ENCODE assay signal across 8 cellular contexts in genomic region chr1:21302747-21303715, GRCh38. TPM values are rescaled to one million over a fixed set of nuclear protein-coding genes. Genes with fewer than 3 reads are reported as not detected.
DNase-seq lines count a peak whose midpoint lies in the region; ATAC-seq and TF ChIP-seq lines count a peak whose summit lies in the region.

No MANE protein-coding gene starts in this region.

- no peak for TF ChIP-seq CTCF in glutamatergic neuron (IDR thresholded peaks at IDR 0.05; ENCODE audit: partially characterized antibody, unreplicated experiment)

- H3K27me3 Mint-ChIP-seq in T-helper 17 cell: no peaks in the 10 kb centered on the region
- H3K27me3 Mint-ChIP-seq in glutamatergic neuron (ENCODE audit: unreplicated experiment): peaks cover 9% of the 10 kb centered on the region
- H3K27me3 Mint-ChIP-seq in stimulated activated naive CD8-positive, alpha-beta T cell treated with anti-CD3 and anti-CD28 coated beads, Interleukin-15, amount 100 ng/mL, for 72 hours: no peaks in the 10 kb centered on the region

- H3K27ac Mint-ChIP-seq in T-helper 17 cell: peak overlapping the region; percentile 78
- peak overlapping the region; percentile 73 for H3K27ac Mint-ChIP-seq in glutamatergic neuron (ENCODE audit: unreplicated experiment)
- peak overlapping the region; percentile 57 to 59 for H3K27ac Mint-ChIP-seq in stimulated activated naive CD8-positive, alpha-beta T cell treated with anti-CD3 and anti-CD28 coated beads, Interleukin-15, amount 100 ng/mL, for 72 hours

- H3K36me3 Mint-ChIP-seq in T-helper 17 cell (ENCODE audit: low read depth): no peaks in the 10 kb centered on the region
- no peaks in the 10 kb centered on the region for H3K36me3 Mint-ChIP-seq in glutamatergic neuron (ENCODE audit: unreplicated experiment)

- DNase-seq in NCI-H1694 treated with DMSO at 0.1 percent for 48 hours (lab: John Stamatoyannopoulos, UW) (peak; percentile 42), NCI-H1694 (lab: John Stamatoyannopoulos, UW) (no peak), T-helper 17 cell (no peak), glutamatergic neuron (no peak), GOT3 (lab: John Stamatoyannopoulos, UW) (no peak), retina (no peak)
- DNase-seq in stimulated activated naive CD8-positive, alpha-beta T cell treated with anti-CD3 and anti-CD28 coated beads, Interleukin-15, amount 100 ng/mL, for 72 hours: no peak
- DNase-seq in stimulated activated CD4-positive, alpha-beta T cell treated with anti-CD3 and anti-CD28 coated beads, Interleukin-15, amount 100 ng/mL, for 24 hours: no peak

- H3K4me1 Mint-ChIP-seq in T-helper 17 cell: peaks cover 52% of the 10 kb centered on the region
- peaks cover 42% of the 10 kb centered on the region for H3K4me1 Mint-ChIP-seq in glutamatergic neuron (ENCODE audit: low read depth, unreplicated experiment)
- H3K4me1 Mint-ChIP-seq in stimulated activated naive CD8-positive, alpha-beta T cell treated with anti-CD3 and anti-CD28 coated beads, Interleukin-15, amount 100 ng/mL, for 72 hours: peaks cover 84% of the 10 kb centered on the region

- ATAC-seq in T-helper 17 cell: no peak
- no peak for ATAC-seq in stimulated activated naive CD8-positive, alpha-beta T cell treated with anti-CD3 and anti-CD28 coated beads, Interleukin-15, amount 100 ng/mL, for 72 hours

- H3K4me3 Mint-ChIP-seq in T-helper 17 cell: no peak overlapping the region
- no peak overlapping the region for H3K4me3 Mint-ChIP-seq in glutamatergic neuron (ENCODE audit: unreplicated experiment)
- no peak overlapping the region for H3K4me3 Mint-ChIP-seq in stimulated activated naive CD8-positive, alpha-beta T cell treated with anti-CD3 and anti-CD28 coated beads, Interleukin-15, amount 100 ng/mL, for 72 hours

- H3K9me3 Mint-ChIP-seq in glutamatergic neuron (ENCODE audit: unreplicated experiment): peaks cover 9% of the 10 kb centered on the region
- no peaks in the 10 kb centered on the region for H3K9me3 Mint-ChIP-seq in stimulated activated naive CD8-positive, alpha-beta T cell treated with anti-CD3 and anti-CD28 coated beads, Interleukin-15, amount 100 ng/mL, for 72 hours

- H3K9me3 ChIP-seq in T-helper 17 cell (ENCODE audit: control insufficient read depth, low read length, poor library complexity, severe bottlenecking): no peaks in the 10 kb centered on the region

RNA-seq across cellular contexts. Expression of gene ECE1, which starts 12.8 kb away (rescaled TPM):
- total RNA-seq in T-helper 17 cell (100 to 1,000 TPM; 116 to 117 TPM), glutamatergic neuron (ENCODE audit: unreplicated experiment) (36.1 TPM)
